1 cellular context compared by ENCODE assay signal in genomic region chr4:82431026-82431745, GRCh38.
TF ChIP-seq lines count a peak whose summit lies in the region.

No MANE protein-coding gene starts in this region.

TF ChIP-seq in K562, 482 proteins besides CTCF, POLR2A, EP300 and RAD21:
- 0 out of 4 replicates have a peak, but pooled peaks of 1 of the 2 experiments have one; percentile 1 for TF ChIP-seq KDM1A (IDR thresholded peaks at IDR 0.05)
- TF ChIP-seq HBP1 (CRISPR knock-in tag; IDR thresholded peaks at IDR 0.05) = 0 out of 2 replicates have a peak, but pooled peaks have one; percentile 21
- TF ChIP-seq ZNF133 (CRISPR knock-in tag; IDR thresholded peaks at IDR 0.05) = no peak
- peak in 1 of 2 experiments; percentile 5 for TF ChIP-seq E2F6 (IDR thresholded peaks at IDR 0.05; ENCODE audit: borderline replicate concordance in 1 of 2, extremely low read depth in 1 of 2, insufficient read depth in 1 of 2, insufficient read length in 1 of 2, low read depth in 1 of 2, low read length in 1 of 2, poor library complexity in 1 of 2, severe bottlenecking in 1 of 2)
- 0 out of 2 replicates have a peak, but pooled peaks have one; percentile 1 for TF ChIP-seq ZNF263 (CRISPR knock-in tag; IDR thresholded peaks at IDR 0.05; ENCODE audit: borderline replicate concordance)
- TF ChIP-seq RBBP5 (IDR thresholded peaks at IDR 0.05; ENCODE audit: borderline replicate concordance, insufficient read depth, low read length, poor library complexity, severe bottlenecking) = peak; percentile 31
- TF ChIP-seq CHD1 (IDR thresholded peaks at IDR 0.05; ENCODE audit: low read length) = peak; percentile 70
- no peak for TF ChIP-seq ZNF449 (CRISPR knock-in tag; IDR thresholded peaks at IDR 0.05)
- no peak for TF ChIP-seq SRF (CRISPR knock-in tag; IDR thresholded peaks at IDR 0.05)
- TF ChIP-seq EP400 (IDR thresholded peaks at IDR 0.05) = no peak
- TF ChIP-seq SMARCA5 (IDR thresholded peaks at IDR 0.05) = no peak
- peak; percentile 90 for TF ChIP-seq PRDM10 (IDR thresholded peaks at IDR 0.05; ENCODE audit: partially characterized antibody)
- peak; percentile 43; the same call in 1 of the 2 replicates for TF ChIP-seq ZBTB1 (CRISPR knock-in tag; IDR thresholded peaks at IDR 0.05; ENCODE audit: borderline replicate concordance, low read depth)
- TF ChIP-seq ZBTB40 (IDR thresholded peaks at IDR 0.05) = peak; percentile 70
- no peak for TF ChIP-seq ZBTB40 (CRISPR knock-in tag; IDR thresholded peaks at IDR 0.05)
- TF ChIP-seq ZNF197 (CRISPR knock-in tag; IDR thresholded peaks at IDR 0.05; ENCODE audit: low read depth) = 0 out of 2 replicates have a peak, but pooled peaks have one; percentile 7
- peak; percentile 29 to 83 (median 73); a peak in 4 of 6 replicates for TF ChIP-seq ZBTB11 (CRISPR knock-in tag; IDR thresholded peaks at IDR 0.05)
- TF ChIP-seq ZFP30 (CRISPR knock-in tag; IDR thresholded peaks at IDR 0.05; ENCODE audit: borderline replicate concordance) = no peak
- TF ChIP-seq ZNF511 (CRISPR knock-in tag; IDR thresholded peaks at IDR 0.05) = 0 out of 2 replicates have a peak, but pooled peaks have one; percentile 20
